In genomic region chr5:40780858-40781257, GRCh38 we compare ENCODE assay signal across 18 cellular contexts.
"Had no signal": no experiment of that assay in that cellular context is flagged by ENCODE, and none has a peak within 500 bp of the region (broad histone marks: within the 10 kb centered on the region; RNA-seq: fewer than 3 reads in every experiment).

No MANE protein-coding gene starts in this region.

- H3K27ac Mint-ChIP-seq: activated naive CD8-positive, alpha-beta T cell treated with anti-CD3 and anti-CD28 coated beads, Interleukin-2, amount 10 ng/mL, durations not matched to agents 7 days and 5 days; activated T-helper 1 cell treated with anti-CD3 and anti-CD28 coated beads, Interleukin-12 subunit alpha, Interleukin-12 subunit beta, Interleukin-2, Interleukin-4 antibody, amounts not matched to agents 30 ng/mL and 10 ng/mL and 1 ng/mL, durations not matched to agents 14 hours and 24 hours and 36 hours; nephron had no signal

- H3K9me3 ChIP-seq: prostate gland, right atrium auricular region, tibial nerve, vagina had no signal

- H3K9me3 Mint-ChIP-seq: activated naive CD8-positive, alpha-beta T cell treated with anti-CD3 and anti-CD28 coated beads, Interleukin-2, amount 10 ng/mL, durations not matched to agents 7 days and 5 days; activated T-helper 1 cell treated with anti-CD3 and anti-CD28 coated beads, Interleukin-12 subunit alpha, Interleukin-12 subunit beta, Interleukin-2, Interleukin-4 antibody, amounts not matched to agents 30 ng/mL and 10 ng/mL and 1 ng/mL, durations not matched to agents 14 hours and 24 hours and 36 hours had no signal

- ATAC-seq: activated CD4-positive, CD25-positive, alpha-beta regulatory T cell treated with anti-CD3 and anti-CD28 coated beads, Interleukin-2, amount 50 U/mL, for 24 hours; stimulated activated naive CD8-positive, alpha-beta T cell treated with anti-CD3 and anti-CD28 coated beads, Interleukin-15, Interleukin-2, amounts not matched to agents 100 U/mL and 50 U/mL, for 24 hours had no signal

- H3K27me3 Mint-ChIP-seq: activated naive CD8-positive, alpha-beta T cell treated with anti-CD3 and anti-CD28 coated beads, Interleukin-2, amount 10 ng/mL, durations not matched to agents 7 days and 5 days had no signal

- H3K27ac ChIP-seq: coronary artery, foreskin keratinocyte, prostate gland, right atrium auricular region, tibial nerve, vagina had no signal

- DNase-seq: activated CD4-positive, alpha-beta T cell treated with anti-CD3 and anti-CD28 coated beads, Interleukin-2, amount 50 U/mL, for 1 hour; activated CD8-positive, alpha-beta memory T cell treated with anti-CD3 and anti-CD28 coated beads, Interleukin-2, amount 50 U/mL, for 4 hours; activated naive CD8-positive, alpha-beta T cell treated with anti-CD3 and anti-CD28 coated beads, Interleukin-2, amount 10 ng/mL, durations not matched to agents 7 days and 5 days; caudate nucleus; stimulated activated CD4-positive, alpha-beta T cell treated with anti-CD3 and anti-CD28 coated beads, Interleukin-2, amount 100 ng/mL, for 24 hours; stimulated activated naive CD8-positive, alpha-beta T cell treated with anti-CD3 and anti-CD28 coated beads, Interleukin-15, Interleukin-2, amounts not matched to agents 100 U/mL and 50 U/mL, for 24 hours; T1000 had no signal

- H3K4me1 Mint-ChIP-seq: nephron had no signal

- H3K36me3 ChIP-seq: prostate gland had no signal

- H3K4me2 ChIP-seq: hepatocyte had no signal

- H3K4me3 ChIP-seq: coronary artery, hepatocyte, prostate gland, right atrium auricular region, tibial nerve, vagina had no signal

- H2AFZ ChIP-seq: hepatocyte had no signal

- H3K4me3 Mint-ChIP-seq: activated naive CD8-positive, alpha-beta T cell treated with anti-CD3 and anti-CD28 coated beads, Interleukin-2, amount 10 ng/mL, durations not matched to agents 7 days and 5 days; activated T-helper 1 cell treated with anti-CD3 and anti-CD28 coated beads, Interleukin-12 subunit alpha, Interleukin-12 subunit beta, Interleukin-2, Interleukin-4 antibody, amounts not matched to agents 30 ng/mL and 10 ng/mL and 1 ng/mL, durations not matched to agents 14 hours and 24 hours and 36 hours; brain; nephron had no signal

- H3K27me3 ChIP-seq: foreskin keratinocyte, hepatocyte, right atrium auricular region, tibial nerve, vagina had no signal

- H3K4me1 ChIP-seq: prostate gland had no signal
